In the genomic region with DNA sequence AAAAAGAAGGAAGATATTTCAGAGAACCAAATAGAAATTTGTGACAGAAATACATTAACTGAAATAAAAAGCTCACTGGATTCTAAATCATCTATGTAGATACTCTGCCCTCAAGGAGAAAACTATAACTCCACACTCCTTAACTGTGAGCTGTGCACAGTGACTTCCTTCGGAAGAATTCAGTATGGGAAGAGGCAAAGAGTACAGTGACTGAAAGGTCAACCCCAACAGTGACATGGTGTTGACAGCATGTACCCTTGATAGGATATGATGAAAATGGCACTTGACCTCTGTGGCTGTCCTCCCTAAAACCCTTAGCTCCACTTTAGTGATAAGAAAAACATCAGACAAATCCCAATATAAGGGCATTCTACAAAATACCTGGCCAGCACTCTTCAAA, we compare ENCODE assay signal across 34 cellular contexts.
"Had no signal": no experiment of that assay in that cellular context is flagged by ENCODE, and none has a peak within 500 bp of the region (broad histone marks: within the 10 kb centered on the region; RNA-seq: fewer than 3 reads in every experiment).

No MANE protein-coding gene starts in this region.

- H3K4me1 Mint-ChIP-seq: activated B cell treated with CpG ODN at 0.5 μM for 24 hours; activated CD4-positive, alpha-beta memory T cell treated with anti-CD3 and anti-CD28 coated beads, Interleukin-2, amount 10 ng/mL, durations not matched to agents 7 days and 5 days; activated CD4-positive, alpha-beta T cell treated with anti-CD3 and anti-CD28 coated beads for 36 hours; activated CD4-positive, alpha-beta T cell treated with anti-CD3 and anti-CD28 coated beads, Interleukin-2, amount 10 ng/mL, durations not matched to agents 7 days and 5 days; activated CD8-positive, alpha-beta memory T cell treated with anti-CD3 and anti-CD28 coated beads, Interleukin-2, amount 10 ng/mL, durations not matched to agents 7 days and 5 days; activated naive CD4-positive, alpha-beta T cell treated with anti-CD3 and anti-CD28 coated beads, Interleukin-2, amount 10 ng/mL, durations not matched to agents 7 days and 5 days; activated naive CD4-positive, alpha-beta T cell treated with anti-CD3 and anti-CD28 coated beads, Interleukin-2, amount 50 U/mL, for 24 hours; activated naive CD8-positive, alpha-beta T cell treated with anti-CD3 and anti-CD28 coated beads, Interleukin-2, amount 10 ng/mL, durations not matched to agents 7 days and 5 days; activated naive CD8-positive, alpha-beta T cell treated with anti-CD3 and anti-CD28 coated beads, Interleukin-2, amount 50 U/mL, for 24 hours had no signal

- H3K9me3 Mint-ChIP-seq: activated B cell treated with CpG ODN at 0.5 μM for 24 hours; activated CD4-positive, alpha-beta memory T cell treated with anti-CD3 and anti-CD28 coated beads, Interleukin-2, amount 10 ng/mL, durations not matched to agents 7 days and 5 days; activated CD4-positive, alpha-beta T cell treated with anti-CD3 and anti-CD28 coated beads, Interleukin-2, amount 10 ng/mL, durations not matched to agents 7 days and 5 days; activated naive CD4-positive, alpha-beta T cell treated with anti-CD3 and anti-CD28 coated beads, Interleukin-2, amount 10 ng/mL, durations not matched to agents 7 days and 5 days; activated naive CD4-positive, alpha-beta T cell treated with anti-CD3 and anti-CD28 coated beads, Interleukin-2, amount 50 U/mL, for 24 hours; activated naive CD8-positive, alpha-beta T cell treated with anti-CD3 and anti-CD28 coated beads, Interleukin-2, amount 10 ng/mL, durations not matched to agents 7 days and 5 days; activated naive CD8-positive, alpha-beta T cell treated with anti-CD3 and anti-CD28 coated beads, Interleukin-2, amount 50 U/mL, for 24 hours; activated T-cell treated with anti-CD3 and anti-CD28 coated beads, Interleukin-2, amount 50 U/mL, for 24 hours; activated T-helper 2 cell treated with anti-CD3 and anti-CD28 coated beads, Interferon-gamma antibody, Interleukin-2, Interleukin-4, amounts not matched to agents 10 μg/mL and 5 μg/mL and 100 μg/mL, durations not matched to agents 14 hours and 24 hours and 36 hours; T-helper 1 cell treated with Interleukin-12 subunit alpha and Interleukin-12 subunit beta and Interleukin-4 antibody, amounts not matched to agents 30 μg/mL and 1 μg/mL, for 36 hours; T-helper 2 cell treated with Interferon-gamma antibody and Interleukin-4, amounts not matched to agents 5 μg/mL and 100 μg/mL, for 36 hours had no signal

- H3K4me3 ChIP-seq: ascending aorta, cardiac muscle cell had no signal

- H3K36me3 Mint-ChIP-seq: brain had no signal

- H3K36me3 ChIP-seq: cardiac muscle cell had no signal

- H3K27ac ChIP-seq: ascending aorta, cardiac muscle cell, VCaP had no signal

- DNase-seq: activated B cell treated with CpG ODN at 0.5 μM for 24 hours; activated CD4-positive, alpha-beta memory T cell treated with anti-CD3 and anti-CD28 coated beads, Interleukin-2, amount 10 ng/mL, durations not matched to agents 7 days and 5 days; activated CD4-positive, alpha-beta T cell treated with anti-CD3 and anti-CD28 coated beads for 1 hour; activated CD4-positive, alpha-beta T cell treated with anti-CD3 and anti-CD28 coated beads for 36 hours; activated CD4-positive, alpha-beta T cell treated with anti-CD3 and anti-CD28 coated beads for 48 hours; activated CD4-positive, alpha-beta T cell treated with anti-CD3 and anti-CD28 coated beads, Interleukin-2, amount 10 ng/mL, durations not matched to agents 7 days and 5 days; activated CD4-positive, alpha-beta T cell treated with anti-CD3 and anti-CD28 coated beads, Interleukin-2, amount 50 U/mL, for 48 hours; activated CD8-positive, alpha-beta memory T cell treated with anti-CD3 and anti-CD28 coated beads for 24 hours; activated CD8-positive, alpha-beta memory T cell treated with anti-CD3 and anti-CD28 coated beads, Interleukin-2, amount 10 ng/mL, durations not matched to agents 7 days and 5 days; activated CD8-positive, alpha-beta memory T cell treated with anti-CD3 and anti-CD28 coated beads, Interleukin-2, amount 50 U/mL, for 48 hours; activated CD8-positive, alpha-beta T cell treated with anti-CD3 and anti-CD28 coated beads, Interleukin-2, amount 10 ng/mL, durations not matched to agents 7 days and 5 days; activated effector memory CD4-positive, alpha-beta T cell treated with Interleukin-2 at 50 U/mL for 16 hours; activated gamma-delta T cell; activated naive CD4-positive, alpha-beta T cell treated with anti-CD3 and anti-CD28 coated beads, Interleukin-2, amount 10 ng/mL, durations not matched to agents 7 days and 5 days; activated naive CD4-positive, alpha-beta T cell treated with Interleukin-2 at 50 U/mL for 16 hours; activated naive CD8-positive, alpha-beta T cell treated with anti-CD3 and anti-CD28 coated beads, Interleukin-2, amount 10 ng/mL, durations not matched to agents 7 days and 5 days; activated naive CD8-positive, alpha-beta T cell treated with anti-CD3 and anti-CD28 coated beads, Interleukin-2, amount 50 U/mL, for 24 hours; activated T-cell treated with anti-CD3 and anti-CD28 coated beads, Interleukin-2, amount 50 U/mL, for 24 hours; activated T-cell treated with anti-CD3 and anti-CD28 coated beads, Interleukin-2, amount 50 U/mL, for 48 hours; amygdala; anterior cingulate cortex; central memory CD4-positive, alpha-beta T cell; T-helper 1 cell; T-helper 2 cell; T-helper 9 cell had no signal

- H3K4me3 Mint-ChIP-seq: activated B cell treated with CpG ODN at 0.5 μM for 24 hours; activated CD4-positive, alpha-beta memory T cell treated with anti-CD3 and anti-CD28 coated beads, Interleukin-2, amount 10 ng/mL, durations not matched to agents 7 days and 5 days; activated CD4-positive, alpha-beta T cell treated with anti-CD3 and anti-CD28 coated beads for 36 hours; activated CD4-positive, alpha-beta T cell treated with anti-CD3 and anti-CD28 coated beads, Interleukin-2, amount 10 ng/mL, durations not matched to agents 7 days and 5 days; activated CD8-positive, alpha-beta memory T cell treated with anti-CD3 and anti-CD28 coated beads, Interleukin-2, amount 10 ng/mL, durations not matched to agents 7 days and 5 days; activated CD8-positive, alpha-beta T cell treated with anti-CD3 and anti-CD28 coated beads, Interleukin-2, amount 10 ng/mL, durations not matched to agents 7 days and 5 days; activated naive CD4-positive, alpha-beta T cell treated with anti-CD3 and anti-CD28 coated beads, Interleukin-2, amount 10 ng/mL, durations not matched to agents 7 days and 5 days; activated naive CD4-positive, alpha-beta T cell treated with anti-CD3 and anti-CD28 coated beads, Interleukin-2, amount 50 U/mL, for 24 hours; activated naive CD8-positive, alpha-beta T cell; activated naive CD8-positive, alpha-beta T cell treated with anti-CD3 and anti-CD28 coated beads, Interleukin-2, amount 10 ng/mL, durations not matched to agents 7 days and 5 days; activated naive CD8-positive, alpha-beta T cell treated with anti-CD3 and anti-CD28 coated beads, Interleukin-2, amount 50 U/mL, for 24 hours; activated T-cell treated with anti-CD3 and anti-CD28 coated beads, Interleukin-2, amount 50 U/mL, for 24 hours; brain; T-helper 1 cell treated with Interleukin-12 subunit alpha and Interleukin-12 subunit beta and Interleukin-4 antibody, amounts not matched to agents 30 μg/mL and 1 μg/mL, for 36 hours; T-helper 2 cell treated with Interferon-gamma antibody and Interleukin-4, amounts not matched to agents 5 μg/mL and 100 μg/mL, for 36 hours had no signal

- ATAC-seq: activated CD4-positive, alpha-beta T cell treated with anti-CD3 and anti-CD28 coated beads for 36 hours; activated CD8-positive, alpha-beta memory T cell treated with anti-CD3 and anti-CD28 coated beads, Interleukin-2, amount 10 ng/mL, durations not matched to agents 7 days and 5 days; activated CD8-positive, alpha-beta T cell treated with anti-CD3 and anti-CD28 coated beads, Interleukin-2, amount 10 ng/mL, durations not matched to agents 7 days and 5 days; activated naive CD8-positive, alpha-beta T cell treated with anti-CD3 and anti-CD28 coated beads, Interleukin-2, amount 50 U/mL, for 24 hours had no signal

- H3K27me3 Mint-ChIP-seq: activated B cell treated with CpG ODN at 0.5 μM for 24 hours; activated CD4-positive, alpha-beta memory T cell treated with anti-CD3 and anti-CD28 coated beads, Interleukin-2, amount 10 ng/mL, durations not matched to agents 7 days and 5 days; activated CD4-positive, alpha-beta T cell treated with anti-CD3 and anti-CD28 coated beads for 36 hours; activated CD4-positive, alpha-beta T cell treated with anti-CD3 and anti-CD28 coated beads, Interleukin-2, amount 10 ng/mL, durations not matched to agents 7 days and 5 days; activated CD8-positive, alpha-beta memory T cell treated with anti-CD3 and anti-CD28 coated beads, Interleukin-2, amount 10 ng/mL, durations not matched to agents 7 days and 5 days; activated naive CD4-positive, alpha-beta T cell treated with anti-CD3 and anti-CD28 coated beads, Interleukin-2, amount 10 ng/mL, durations not matched to agents 7 days and 5 days; activated naive CD4-positive, alpha-beta T cell treated with anti-CD3 and anti-CD28 coated beads, Interleukin-2, amount 50 U/mL, for 24 hours; activated naive CD8-positive, alpha-beta T cell; activated naive CD8-positive, alpha-beta T cell treated with anti-CD3 and anti-CD28 coated beads, Interleukin-2, amount 10 ng/mL, durations not matched to agents 7 days and 5 days; activated naive CD8-positive, alpha-beta T cell treated with anti-CD3 and anti-CD28 coated beads, Interleukin-2, amount 50 U/mL, for 24 hours; activated T-cell treated with anti-CD3 and anti-CD28 coated beads, Interleukin-2, amount 50 U/mL, for 24 hours had no signal

- H3K27ac Mint-ChIP-seq: activated B cell treated with CpG ODN at 0.5 μM for 24 hours; activated CD4-positive, alpha-beta memory T cell treated with anti-CD3 and anti-CD28 coated beads, Interleukin-2, amount 10 ng/mL, durations not matched to agents 7 days and 5 days; activated CD4-positive, alpha-beta T cell treated with anti-CD3 and anti-CD28 coated beads for 36 hours; activated CD4-positive, alpha-beta T cell treated with anti-CD3 and anti-CD28 coated beads, Interleukin-2, amount 10 ng/mL, durations not matched to agents 7 days and 5 days; activated CD8-positive, alpha-beta T cell treated with anti-CD3 and anti-CD28 coated beads, Interleukin-2, amount 10 ng/mL, durations not matched to agents 7 days and 5 days; activated naive CD4-positive, alpha-beta T cell treated with anti-CD3 and anti-CD28 coated beads, Interleukin-2, amount 10 ng/mL, durations not matched to agents 7 days and 5 days; activated naive CD4-positive, alpha-beta T cell treated with anti-CD3 and anti-CD28 coated beads, Interleukin-2, amount 50 U/mL, for 24 hours; activated naive CD8-positive, alpha-beta T cell; activated naive CD8-positive, alpha-beta T cell treated with anti-CD3 and anti-CD28 coated beads, Interleukin-2, amount 10 ng/mL, durations not matched to agents 7 days and 5 days; activated naive CD8-positive, alpha-beta T cell treated with anti-CD3 and anti-CD28 coated beads, Interleukin-2, amount 50 U/mL, for 24 hours; activated T-cell treated with anti-CD3 and anti-CD28 coated beads, Interleukin-2, amount 50 U/mL, for 24 hours; activated T-helper 2 cell treated with anti-CD3 and anti-CD28 coated beads, Interferon-gamma antibody, Interleukin-2, Interleukin-4, amounts not matched to agents 10 μg/mL and 5 μg/mL and 100 μg/mL, durations not matched to agents 14 hours and 24 hours and 36 hours; brain; T-helper 1 cell treated with Interleukin-12 subunit alpha and Interleukin-12 subunit beta and Interleukin-4 antibody, amounts not matched to agents 30 μg/mL and 1 μg/mL, for 36 hours; T-helper 2 cell treated with Interferon-gamma antibody and Interleukin-4, amounts not matched to agents 5 μg/mL and 100 μg/mL, for 36 hours had no signal

- H3K27me3 ChIP-seq: ascending aorta had no signal

- H3K9me3 ChIP-seq: ascending aorta had no signal
